In genomic region chr19:29524201-29524911, GRCh38 we compare ENCODE assay signal across 15 cellular contexts. TPM values are rescaled to one million over a fixed set of nuclear protein-coding genes. Genes with fewer than 3 reads are reported as not detected.
A peak's percentile ranks its signal among the peaks of the same experiment; 100 is the strongest.
DNase-seq lines count a peak whose midpoint lies in the region; ATAC-seq lines count a peak whose summit lies in the region.
"Had no signal": no experiment of that assay in that cellular context is flagged by ENCODE, and none has a peak within 500 bp of the region (broad histone marks: within the 10 kb centered on the region; RNA-seq: fewer than 3 reads in every experiment).

No MANE protein-coding gene starts in this region.

- peak overlapping the region; percentile 60 to 76 for H3K4me3 Mint-ChIP-seq in activated T-cell treated with anti-CD3 and anti-CD28 coated beads, Interleukin-2, amount 50 U/mL, for 72 hours
- no peak overlapping the region for H3K4me3 Mint-ChIP-seq in activated T-cell treated with anti-CD3 and anti-CD28 coated beads, Interleukin-2, amount 50 U/mL, for 24 hours
- H3K4me3 Mint-ChIP-seq: activated CD8-positive, alpha-beta memory T cell treated with anti-CD3 and anti-CD28 coated beads, Interleukin-2, amount 10 ng/mL, durations not matched to agents 7 days and 5 days had no signal

- H3K36me3 Mint-ChIP-seq in activated T-cell treated with anti-CD3 and anti-CD28 coated beads, Interleukin-2, amount 50 U/mL, for 72 hours (ENCODE audit: insufficient read depth in 2 of 2) = peaks cover 1 to 5% of the 10 kb centered on the region in 2 donors
- H3K36me3 Mint-ChIP-seq in activated T-cell treated with anti-CD3 and anti-CD28 coated beads, Interleukin-2, amount 50 U/mL, for 24 hours (ENCODE audit: low read depth) = no peaks in the 10 kb centered on the region

- H3K4me1 Mint-ChIP-seq in activated T-cell treated with anti-CD3 and anti-CD28 coated beads, Interleukin-2, amount 50 U/mL, for 72 hours (ENCODE audit: low read depth) = peaks cover 18% of the 10 kb centered on the region
- peaks cover 27% of the 10 kb centered on the region for H3K4me1 Mint-ChIP-seq in activated T-cell treated with anti-CD3 and anti-CD28 coated beads, Interleukin-2, amount 50 U/mL, for 24 hours (ENCODE audit: low read depth)

- H3K27ac Mint-ChIP-seq in activated T-cell treated with anti-CD3 and anti-CD28 coated beads, Interleukin-2, amount 50 U/mL, for 72 hours = no peak overlapping the region
- no peak overlapping the region for H3K27ac Mint-ChIP-seq in activated T-cell treated with anti-CD3 and anti-CD28 coated beads, Interleukin-2, amount 50 U/mL, for 24 hours
- H3K27ac Mint-ChIP-seq: activated CD8-positive, alpha-beta memory T cell treated with anti-CD3 and anti-CD28 coated beads, Interleukin-2, amount 10 ng/mL, durations not matched to agents 7 days and 5 days had no signal

- ATAC-seq in activated T-cell treated with anti-CD3 and anti-CD28 coated beads, Interleukin-2, amount 50 U/mL, for 72 hours (replicated peaks in 1 of 2) = no peak
- ATAC-seq in GM21737 (IDR thresholded peaks at IDR 0.05; ENCODE audit: unreplicated experiment) = no peak
- ATAC-seq: activated CD8-positive, alpha-beta memory T cell treated with anti-CD3 and anti-CD28 coated beads, Interleukin-2, amount 10 ng/mL, durations not matched to agents 7 days and 5 days; esophagus mucosa had no signal

- no peaks in the 10 kb centered on the region for H3K9me3 Mint-ChIP-seq in activated T-cell treated with anti-CD3 and anti-CD28 coated beads, Interleukin-2, amount 50 U/mL, for 72 hours
- peaks cover under 1% of the 10 kb centered on the region for H3K9me3 Mint-ChIP-seq in activated T-cell treated with anti-CD3 and anti-CD28 coated beads, Interleukin-2, amount 50 U/mL, for 24 hours

- peak in 1 of 2 donors; percentile 3 for DNase-seq in activated T-cell treated with anti-CD3 and anti-CD28 coated beads, Interleukin-2, amount 50 U/mL, for 72 hours
- DNase-seq in activated T-cell treated with anti-CD3 and anti-CD28 coated beads, Interleukin-2, amount 50 U/mL, for 24 hours = no peak
- DNase-seq in anterior cingulate cortex (lab: John Stamatoyannopoulos, UW) = peak in 47 of 58 donors; percentile 24 to 77 (median 56)
- DNase-seq in inferior parietal cortex (ENCODE audit: extremely low spot score) = peak; percentile 72
- DNase-seq in superior temporal gyrus (ENCODE audit: extremely low spot score) = peak; percentile 79
- DNase-seq in HuH-7.5 (ENCODE audit: low spot score) = no peak
- no peak for DNase-seq in stimulated activated CD4-positive, alpha-beta T cell treated with anti-CD3 and anti-CD28 coated beads, Interleukin-15, amount 100 ng/mL, for 24 hours
- DNase-seq: activated CD8-positive, alpha-beta memory T cell treated with anti-CD3 and anti-CD28 coated beads, Interleukin-2, amount 10 ng/mL, durations not matched to agents 7 days and 5 days; GF-D8; OCI-M1; stimulated activated CD4-positive, alpha-beta T cell treated with anti-CD3 and anti-CD28 coated beads, Interleukin-4, amount 100 ng/mL, for 1 hour had no signal

- peaks cover 71% of the 10 kb centered on the region for H3K27me3 Mint-ChIP-seq in activated T-cell treated with anti-CD3 and anti-CD28 coated beads, Interleukin-2, amount 50 U/mL, for 72 hours (ENCODE audit: low read depth)
- peaks cover 83% of the 10 kb centered on the region for H3K27me3 Mint-ChIP-seq in activated T-cell treated with anti-CD3 and anti-CD28 coated beads, Interleukin-2, amount 50 U/mL, for 24 hours

RNA-seq across cellular contexts. Expression of gene VSTM2B, which starts 1.4 kb away (rescaled TPM):
- not detected for total RNA-seq in activated T-cell treated with anti-CD3 and anti-CD28 coated beads, Interleukin-2, amount 50 U/mL, for 72 hours
- total RNA-seq: activated CD8-positive, alpha-beta memory T cell treated with anti-CD3 and anti-CD28 coated beads, Interleukin-2, amount 10 ng/mL, durations not matched to agents 7 days and 5 days; esophagus mucosa; HT1080; kidney epithelial cell had no signal

Comparison
In these comparisons a context has a peak if more than half of its experiments do, and no peak if none do; other contexts are left out.
1. DNase-seq: peak in anterior cingulate cortex (47 of 58), inferior parietal cortex (single experiment) and superior temporal gyrus (single experiment); none in activated T-cell treated with anti-CD3 and anti-CD28 coated beads, Interleukin-2, amount 50 U/mL, for 24 hours (single experiment), HuH-7.5 (single experiment) and stimulated activated CD4-positive, alpha-beta T cell treated with anti-CD3 and anti-CD28 coated beads, Interleukin-15, amount 100 ng/mL, for 24 hours (single experiment).